Comparison of ENCODE assay signal across 1 cellular context in genomic region chr13:51688937-51689336, GRCh38.
TF ChIP-seq lines count a peak whose summit lies in the region.

No MANE protein-coding gene starts in this region.

TF ChIP-seq in WTC11, 78 proteins besides CTCF, POLR2A, EP300 and RAD21 (continued from another document):
- TF ChIP-seq, protein P1, sequence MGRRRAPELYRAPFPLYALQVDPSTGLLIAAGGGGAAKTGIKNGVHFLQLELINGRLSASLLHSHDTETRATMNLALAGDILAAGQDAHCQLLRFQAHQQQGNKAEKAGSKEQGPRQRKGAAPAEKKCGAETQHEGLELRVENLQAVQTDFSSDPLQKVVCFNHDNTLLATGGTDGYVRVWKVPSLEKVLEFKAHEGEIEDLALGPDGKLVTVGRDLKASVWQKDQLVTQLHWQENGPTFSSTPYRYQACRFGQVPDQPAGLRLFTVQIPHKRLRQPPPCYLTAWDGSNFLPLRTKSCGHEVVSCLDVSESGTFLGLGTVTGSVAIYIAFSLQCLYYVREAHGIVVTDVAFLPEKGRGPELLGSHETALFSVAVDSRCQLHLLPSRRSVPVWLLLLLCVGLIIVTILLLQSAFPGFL (CRISPR knock-in tag; IDR thresholded peaks at IDR 0.05; ENCODE audit: borderline replicate concordance) = no peak
TF ChIP-seq in WTC11: peak in this region for 0.
